Comparison of ENCODE assay signal across 9 cellular contexts in genomic region chr9:26975728-26976707, GRCh38. TPM values are rescaled to one million over a fixed set of nuclear protein-coding genes. Genes with fewer than 3 reads are reported as not detected.
A peak's percentile ranks its signal among the peaks of the same experiment; 100 is the strongest.
DNase-seq lines count a peak whose midpoint lies in the region; ATAC-seq and TF ChIP-seq lines count a peak whose summit lies in the region.
"Had no signal": no experiment of that assay in that cellular context is flagged by ENCODE, and none has a peak within 500 bp of the region (broad histone marks: within the 10 kb centered on the region; RNA-seq: fewer than 3 reads in every experiment).

No MANE protein-coding gene starts in this region.

- peaks cover 7% of the 10 kb centered on the region for H3K4me1 Mint-ChIP-seq in mesothelial cell of epicardium
- H3K4me1 Mint-ChIP-seq: B cell had no signal

- H3K9me3 Mint-ChIP-seq in mesothelial cell of epicardium, result peaks cover 11% of the 10 kb centered on the region

- TF ChIP-seq POLR2A in NB4 (IDR thresholded peaks at IDR 0.05; ENCODE audit: extremely low read depth, insufficient read length), result no peak

- peak overlapping the region; percentile 69 for H3K27ac Mint-ChIP-seq in mesothelial cell of epicardium
- H3K27ac Mint-ChIP-seq: B cell had no signal

- H3K27me3 Mint-ChIP-seq in mesothelial cell of epicardium (ENCODE audit: low read depth), result no peaks in the 10 kb centered on the region
- H3K27me3 Mint-ChIP-seq: B cell had no signal

- H3K4me3 Mint-ChIP-seq in mesothelial cell of epicardium, result peak overlapping the region; percentile 50
- H3K4me3 Mint-ChIP-seq: B cell had no signal

- H3K4me3 ChIP-seq in NB4 (ENCODE audit: low read depth, low read length), result no peak overlapping the region

- peak; percentile 44 for DNase-seq in DMS53 (lab: John Stamatoyannopoulos, UW)
- DNase-seq in DMS53 treated with DMSO at 0.1 percent for 48 hours (lab: John Stamatoyannopoulos, UW; ENCODE audit: unreplicated experiment), result no peak
- DNase-seq in NB4 (ENCODE audit: low read depth), result peak; percentile 73
- peak; percentile 84 for DNase-seq in ecto neural progenitor cell (ENCODE audit: low spot score)
- DNase-seq in mesothelial cell of epicardium (ENCODE audit: low spot score in 2 of 2, unreplicated experiment in 2 of 2), result no peak

- H3K36me3 Mint-ChIP-seq in mesothelial cell of epicardium, result peaks cover 40% of the 10 kb centered on the region

- no peak for ATAC-seq in GM19397 (IDR thresholded peaks at IDR 0.05; ENCODE audit: unreplicated experiment)
- no peak for ATAC-seq in GM18511 (IDR thresholded peaks at IDR 0.05; ENCODE audit: unreplicated experiment)
- no peak for ATAC-seq in HG03139 (IDR thresholded peaks at IDR 0.05; ENCODE audit: unreplicated experiment)

- peak; percentile 58 for TF ChIP-seq CTCF in NB4 (IDR thresholded peaks at IDR 0.05; ENCODE audit: low read depth, low read length)
- no peak for TF ChIP-seq CTCF in mesothelial cell of epicardium (IDR thresholded peaks at IDR 0.05; ENCODE audit: unreplicated experiment)

RNA-seq across cellular contexts. Expression of gene IFT74, which starts 19.8 kb away (rescaled TPM):
- total RNA-seq in mesothelial cell of epicardium, result 21.8 to 22.1 TPM (median 22.1 TPM) in 3 replicates

RNA-seq across cellular contexts. Expression of gene PLAA, which starts 29.0 kb away (rescaled TPM):
- total RNA-seq in mesothelial cell of epicardium, result 33.1 to 38.3 TPM (median 34.4 TPM) in 3 replicates

RNA-seq across cellular contexts. Expression of gene LRRC19, which starts 29.5 kb away (rescaled TPM):
- total RNA-seq in mesothelial cell of epicardium, result not detected in 3 replicates
- total RNA-seq: B cell had no signal

Comparison
In these comparisons a context has a peak if more than half of its experiments do, and no peak if none do; other contexts are left out.
1. DNase-seq: peak in DMS53 (single experiment), NB4 (single experiment) and ecto neural progenitor cell (single experiment); none in DMS53 treated with DMSO at 0.1 percent for 48 hours (single experiment) and mesothelial cell of epicardium (0 of 2).